ENCODE assay signal across 36 cellular contexts in the genomic region with DNA sequence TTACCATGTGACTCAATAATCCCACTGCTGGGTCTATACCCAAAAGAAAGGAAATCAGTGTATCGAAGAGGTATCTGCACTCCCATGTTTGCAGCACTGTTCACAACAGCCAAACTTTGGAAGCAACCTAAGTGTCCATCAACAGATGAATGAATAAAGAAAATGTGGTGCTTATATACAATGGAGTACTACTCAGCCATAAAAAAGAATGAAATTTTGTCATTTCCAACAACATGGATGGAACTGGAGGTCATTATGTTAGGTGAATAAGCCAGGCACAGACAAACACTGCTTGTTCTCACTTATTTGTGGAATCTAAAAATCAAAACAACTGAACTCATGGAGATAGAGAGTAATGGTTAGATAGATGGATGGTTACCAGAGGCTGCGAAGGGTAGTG.
"Had no signal": no experiment of that assay in that cellular context is flagged by ENCODE, and none has a peak within 500 bp of the region (broad histone marks: within the 10 kb centered on the region; RNA-seq: fewer than 3 reads in every experiment).

No MANE protein-coding gene starts in this region.

- H3K27me3 ChIP-seq: MG63 had no signal

- DNase-seq: Karpas-422, Kasumi-1, MG63, MM.1S, MV-4-11, NCI-H1048, NCI-H1092, NCI-H1092 treated with DMSO at 0.1 percent for 48 hours, NCI-H1105, NCI-H1105 treated with DMSO at 0.1 percent for 48 hours, NCI-H1417, NCI-H1417 treated with DMSO at 0.1 percent for 48 hours, NCI-H1436, NCI-H1436 treated with DMSO at 0.1 percent for 48 hours, NCI-H146, NCI-H1694, NCI-H1694 treated with DMSO at 0.1 percent for 48 hours, NCI-H187, NCI-H187 treated with DMSO at 0.1 percent for 48 hours, NCI-H1930, NCI-H2029, NCI-H2029 treated with DMSO at 0.1 percent for 48 hours, NCI-H2081, NCI-H2081 treated with DMSO at 0.1 percent for 48 hours, NCI-H2107, NCI-H2171, NCI-H2171 treated with DMSO at 0.1 percent for 48 hours, NCI-H2227 treated with DMSO at 0.1 percent for 48 hours, NCI-H226, NCI-H345, NCI-H446, NCI-H446 treated with DMSO at 0.1 percent for 48 hours, NCI-H510A, NCI-H510A treated with DMSO at 0.1 percent for 48 hours, NCI-H524, NCI-H524 treated with DMSO at 0.1 percent for 48 hours had no signal

- H3K4me3 ChIP-seq: MG63 had no signal
